Comparison of ENCODE assay signal across 34 cellular contexts in genomic region chr7:4078580-4078979, GRCh38.
"Had no signal": no experiment of that assay in that cellular context is flagged by ENCODE, and none has a peak within 500 bp of the region (broad histone marks: within the 10 kb centered on the region; RNA-seq: fewer than 3 reads in every experiment).

No MANE protein-coding gene starts in this region.

- ATAC-seq: activated CD8-positive, alpha-beta T cell treated with anti-CD3 and anti-CD28 coated beads for 36 hours; activated naive CD4-positive, alpha-beta T cell treated with anti-CD3 and anti-CD28 coated beads, Interleukin-2, amount 50 U/mL, for 72 hours; activated T-cell treated with anti-CD3 and anti-CD28 coated beads, Interleukin-2, amount 50 U/mL, for 4 hours; activated T-cell treated with anti-CD3 and anti-CD28 coated beads, Interleukin-2, amount 50 U/mL, for 72 hours; activated T-helper 17 cell treated with anti-CD3 and anti-CD28 coated beads, Interleukin-2, amount 50 U/mL, for 72 hours; body of pancreas had no signal

- H3K9me3 Mint-ChIP-seq: activated CD4-positive, alpha-beta memory T cell treated with anti-CD3 and anti-CD28 coated beads for 36 hours; activated CD4-positive, alpha-beta T cell treated with anti-CD3 and anti-CD28 coated beads, Interleukin-2, amount 10 ng/mL, durations not matched to agents 24 days and 14 days; activated CD8-positive, alpha-beta T cell treated with anti-CD3 and anti-CD28 coated beads for 36 hours; activated naive CD4-positive, alpha-beta T cell treated with anti-CD3 and anti-CD28 coated beads for 36 hours; activated naive CD8-positive, alpha-beta T cell treated with anti-CD3 and anti-CD28 coated beads for 36 hours; activated T-cell treated with anti-CD3 and anti-CD28 coated beads, Interleukin-2, amount 50 U/mL, for 4 hours; activated T-helper 1 cell treated with anti-CD3 and anti-CD28 coated beads, Interleukin-12 subunit alpha, Interleukin-12 subunit beta, Interleukin-2, Interleukin-4 antibody, amounts not matched to agents 30 ng/mL and 10 ng/mL and 1 ng/mL, durations not matched to agents 14 hours and 24 hours and 36 hours; activated T-helper 17 cell treated with anti-CD3 and anti-CD28 coated beads, Interleukin-2, amount 50 U/mL, for 72 hours; T-helper 1 cell treated with Interleukin-12 subunit alpha and Interleukin-12 subunit beta and Interleukin-4 antibody, amounts not matched to agents 30 μg/mL and 1 μg/mL, for 36 hours; T-helper 2 cell treated with Interferon-gamma antibody and Interleukin-4, amounts not matched to agents 5 μg/mL and 100 μg/mL, for 36 hours had no signal

- DNase-seq: activated B cell treated with CpG ODN at 0.5 μM for 24 hours; activated CD4-positive, alpha-beta memory T cell treated with anti-CD3 and anti-CD28 coated beads for 36 hours; activated CD4-positive, alpha-beta T cell treated with anti-CD3 and anti-CD28 coated beads for 4 hours; activated CD4-positive, alpha-beta T cell treated with anti-CD3 and anti-CD28 coated beads, Interleukin-2, amount 10 ng/mL, durations not matched to agents 24 days and 14 days; activated CD4-positive, alpha-beta T cell treated with anti-CD3 and anti-CD28 coated beads, Interleukin-2, amount 50 U/mL, for 1 hour; activated CD4-positive, alpha-beta T cell treated with anti-CD3 and anti-CD28 coated beads, Interleukin-2, amount 50 U/mL, for 4 hours; activated CD4-positive, CD25-positive, alpha-beta regulatory T cell treated with anti-CD3 and anti-CD28 coated beads, Interleukin-2, amount 50 U/mL, for 72 hours; activated CD8-positive, alpha-beta memory T cell treated with anti-CD3 and anti-CD28 coated beads, Interleukin-2, amount 50 U/mL, for 4 hours; activated CD8-positive, alpha-beta T cell treated with anti-CD3 and anti-CD28 coated beads for 36 hours; activated effector memory CD4-positive, alpha-beta T cell treated with anti-CD3 and anti-CD28 coated beads, Interleukin-2, amount 50 U/mL, for 16 hours; activated gamma-delta T cell treated with Interleukin-2 at 50 U/mL for 16 hours; activated naive CD4-positive, alpha-beta T cell; activated naive CD4-positive, alpha-beta T cell treated with anti-CD3 and anti-CD28 coated beads for 36 hours; activated naive CD4-positive, alpha-beta T cell treated with anti-CD3 and anti-CD28 coated beads, Interleukin-2, amount 50 U/mL, for 16 hours; activated naive CD8-positive, alpha-beta T cell treated with anti-CD3 and anti-CD28 coated beads for 36 hours; activated T-cell treated with anti-CD3 and anti-CD28 coated beads for 4 hours; activated T-cell treated with anti-CD3 and anti-CD28 coated beads, Interleukin-2, amount 50 U/mL, for 1 hour; activated T-cell treated with anti-CD3 and anti-CD28 coated beads, Interleukin-2, amount 50 U/mL, for 4 hours; activated T-cell treated with anti-CD3 and anti-CD28 coated beads, Interleukin-2, amount 50 U/mL, for 72 hours; amniotic stem cell; aorta; body of pancreas; brain microvascular endothelial cell; caudate nucleus; SW 1271; T-helper 1 cell; T-helper 2 cell; T-helper 9 cell had no signal

- H3K4me3 Mint-ChIP-seq: activated B cell treated with CpG ODN at 0.5 μM for 24 hours; activated CD4-positive, alpha-beta memory T cell treated with anti-CD3 and anti-CD28 coated beads for 36 hours; activated CD4-positive, alpha-beta T cell treated with anti-CD3 and anti-CD28 coated beads, Interleukin-2, amount 10 ng/mL, durations not matched to agents 24 days and 14 days; activated CD8-positive, alpha-beta T cell treated with anti-CD3 and anti-CD28 coated beads for 36 hours; activated naive CD4-positive, alpha-beta T cell treated with anti-CD3 and anti-CD28 coated beads for 36 hours; activated naive CD8-positive, alpha-beta T cell treated with anti-CD3 and anti-CD28 coated beads for 36 hours; activated T-cell treated with anti-CD3 and anti-CD28 coated beads, Interleukin-2, amount 50 U/mL, for 4 hours; activated T-cell treated with anti-CD3 and anti-CD28 coated beads, Interleukin-2, amount 50 U/mL, for 72 hours; activated T-helper 1 cell treated with anti-CD3 and anti-CD28 coated beads, Interleukin-12 subunit alpha, Interleukin-12 subunit beta, Interleukin-2, Interleukin-4 antibody, amounts not matched to agents 30 ng/mL and 10 ng/mL and 1 ng/mL, durations not matched to agents 14 hours and 24 hours and 36 hours; activated T-helper 17 cell treated with anti-CD3 and anti-CD28 coated beads, Interleukin-2, amount 50 U/mL, for 72 hours; central memory CD8-positive, alpha-beta T cell; T-helper 1 cell treated with Interleukin-12 subunit alpha and Interleukin-12 subunit beta and Interleukin-4 antibody, amounts not matched to agents 30 μg/mL and 1 μg/mL, for 36 hours; T-helper 2 cell treated with Interferon-gamma antibody and Interleukin-4, amounts not matched to agents 5 μg/mL and 100 μg/mL, for 36 hours had no signal

- H3K27me3 Mint-ChIP-seq: activated CD4-positive, alpha-beta T cell treated with anti-CD3 and anti-CD28 coated beads, Interleukin-2, amount 10 ng/mL, durations not matched to agents 24 days and 14 days; activated CD8-positive, alpha-beta T cell treated with anti-CD3 and anti-CD28 coated beads for 36 hours; activated naive CD8-positive, alpha-beta T cell treated with anti-CD3 and anti-CD28 coated beads for 36 hours had no signal

- H3K36me3 Mint-ChIP-seq: activated CD4-positive, alpha-beta memory T cell treated with anti-CD3 and anti-CD28 coated beads for 36 hours; activated naive CD4-positive, alpha-beta T cell treated with anti-CD3 and anti-CD28 coated beads, Interleukin-2, amount 50 U/mL, for 72 hours; activated naive CD8-positive, alpha-beta T cell treated with anti-CD3 and anti-CD28 coated beads for 36 hours had no signal

- H3K27ac Mint-ChIP-seq: activated B cell treated with CpG ODN at 0.5 μM for 24 hours; activated CD4-positive, alpha-beta memory T cell treated with anti-CD3 and anti-CD28 coated beads for 36 hours; activated CD8-positive, alpha-beta T cell treated with anti-CD3 and anti-CD28 coated beads for 36 hours; activated naive CD4-positive, alpha-beta T cell treated with anti-CD3 and anti-CD28 coated beads for 36 hours; activated naive CD4-positive, alpha-beta T cell treated with anti-CD3 and anti-CD28 coated beads, Interleukin-2, amount 50 U/mL, for 72 hours; activated naive CD8-positive, alpha-beta T cell treated with anti-CD3 and anti-CD28 coated beads for 36 hours; activated T-cell treated with anti-CD3 and anti-CD28 coated beads, Interleukin-2, amount 50 U/mL, for 72 hours; activated T-helper 1 cell treated with anti-CD3 and anti-CD28 coated beads, Interleukin-12 subunit alpha, Interleukin-12 subunit beta, Interleukin-2, Interleukin-4 antibody, amounts not matched to agents 30 ng/mL and 10 ng/mL and 1 ng/mL, durations not matched to agents 14 hours and 24 hours and 36 hours; activated T-helper 17 cell treated with anti-CD3 and anti-CD28 coated beads, Interleukin-2, amount 50 U/mL, for 72 hours; T-helper 1 cell treated with Interleukin-12 subunit alpha and Interleukin-12 subunit beta and Interleukin-4 antibody, amounts not matched to agents 30 μg/mL and 1 μg/mL, for 36 hours; T-helper 2 cell treated with Interferon-gamma antibody and Interleukin-4, amounts not matched to agents 5 μg/mL and 100 μg/mL, for 36 hours had no signal

- H3K4me1 Mint-ChIP-seq: activated B cell treated with CpG ODN at 0.5 μM for 24 hours; activated CD4-positive, alpha-beta T cell treated with anti-CD3 and anti-CD28 coated beads, Interleukin-2, amount 10 ng/mL, durations not matched to agents 24 days and 14 days; activated naive CD8-positive, alpha-beta T cell treated with anti-CD3 and anti-CD28 coated beads for 36 hours; activated T-helper 17 cell treated with anti-CD3 and anti-CD28 coated beads, Interleukin-2, amount 50 U/mL, for 72 hours; central memory CD8-positive, alpha-beta T cell had no signal
